In the genomic region with DNA sequence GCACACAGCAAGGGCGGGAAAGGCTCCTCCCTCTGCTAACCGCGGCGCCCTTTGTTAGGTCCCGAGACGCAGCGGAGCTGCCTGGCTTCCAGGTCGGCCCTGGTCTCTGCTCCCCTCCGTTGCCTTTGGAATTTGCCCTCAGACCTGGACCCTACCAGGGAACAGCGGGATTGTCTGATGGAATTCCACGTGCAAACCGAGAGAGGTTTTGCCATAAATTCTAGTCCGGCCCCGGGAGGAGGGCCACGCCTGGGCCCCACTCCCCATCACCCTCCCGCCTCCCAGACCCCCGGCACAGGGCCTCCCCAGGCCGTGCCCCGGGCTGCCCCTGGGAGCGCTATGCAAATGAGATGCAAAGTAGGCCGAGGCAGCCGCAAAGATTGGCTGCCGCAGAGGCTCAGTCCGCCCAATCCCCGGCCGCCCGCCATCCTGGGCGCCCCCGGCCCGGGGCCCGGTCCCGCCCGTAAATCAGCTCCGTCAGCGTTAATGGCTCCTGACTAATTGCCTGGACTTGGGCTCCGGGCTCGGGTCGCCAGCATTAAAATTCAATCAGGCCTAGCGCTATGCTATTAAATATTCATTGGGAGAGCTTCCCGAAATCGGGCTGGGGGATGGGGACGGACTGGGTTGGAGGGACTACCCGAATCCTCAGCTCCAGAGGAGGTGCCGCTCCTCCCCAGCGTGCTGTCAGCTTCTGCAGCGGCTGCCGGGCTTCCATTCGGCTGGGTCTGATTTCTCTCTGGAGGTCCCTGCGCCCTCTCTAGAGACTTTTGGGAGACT, we compare ENCODE assay signal across 9 cellular contexts. TPM values are rescaled to one million over a fixed set of nuclear protein-coding genes. Genes with fewer than 3 reads are reported as not detected.
A peak's percentile ranks its signal among the peaks of the same experiment; 100 is the strongest.
DNase-seq lines count a peak whose midpoint lies in the region; ATAC-seq and TF ChIP-seq lines count a peak whose summit lies in the region.
"Had no signal": no experiment of that assay in that cellular context is flagged by ENCODE, and none has a peak within 500 bp of the region (broad histone marks: within the 10 kb centered on the region; RNA-seq: fewer than 3 reads in every experiment).

No MANE protein-coding gene starts in this region.

- peaks cover 16 to 30% of the 10 kb centered on the region in 2 donors for H3K4me1 Mint-ChIP-seq in stimulated activated naive B cell treated with anti-CD40 and anti-IgM and Interleukin-4, amounts not matched to agents 10 μg/mL and 1 μg/mL and 100 μg/mL, for 72 hours

- no peak overlapping the region for H3K27ac ChIP-seq in left lung

- peak overlapping the region in 1 of 2 donors; percentile 62 for H3K4me3 Mint-ChIP-seq in stimulated activated naive B cell treated with anti-CD40 and anti-IgM and Interleukin-4, amounts not matched to agents 10 μg/mL and 1 μg/mL and 100 μg/mL, for 72 hours

- no peak for TF ChIP-seq CTCF in astrocyte of the spinal cord (IDR thresholded peaks at IDR 0.05; ENCODE audit: low read depth, low read length)
- TF ChIP-seq CTCF in left lung (IDR thresholded peaks at IDR 0.05): no peak

- H3K27me3 Mint-ChIP-seq in stimulated activated naive B cell treated with anti-CD40 and anti-IgM and Interleukin-4, amounts not matched to agents 10 μg/mL and 1 μg/mL and 100 μg/mL, for 72 hours: peaks cover 75 to 89% of the 10 kb centered on the region in 2 donors

- H3K36me3 Mint-ChIP-seq in stimulated activated naive B cell treated with anti-CD40 and anti-IgM and Interleukin-4, amounts not matched to agents 10 μg/mL and 1 μg/mL and 100 μg/mL, for 72 hours: no peaks in the 10 kb centered on the region

- ATAC-seq in left lung: peak; percentile 59
- ATAC-seq in stimulated activated naive B cell treated with anti-CD40 and anti-IgM and Interleukin-4, amounts not matched to agents 10 μg/mL and 1 μg/mL and 100 μg/mL, for 72 hours (replicated peaks): peak; percentile 75 to 83

- H3K9me3 Mint-ChIP-seq in stimulated activated naive B cell treated with anti-CD40 and anti-IgM and Interleukin-4, amounts not matched to agents 10 μg/mL and 1 μg/mL and 100 μg/mL, for 72 hours: no peaks in the 10 kb centered on the region

- DNase-seq in activated effector memory CD4-positive, alpha-beta T cell treated with anti-CD3 and anti-CD28 coated beads, Interleukin-2, amount 50 U/mL, for 16 hours: peak; percentile 71
- no peak for DNase-seq in activated effector memory CD4-positive, alpha-beta T cell treated with Interleukin-2 at 50 U/mL for 16 hours
- peak; percentile 18 for DNase-seq in astrocyte of the spinal cord (ENCODE audit: low read depth, low spot score)
- DNase-seq in left lung: peak in 1 of 2 donors; percentile 69
- DNase-seq in stimulated activated naive B cell treated with anti-CD40 and anti-IgM and Interleukin-4, amounts not matched to agents 10 μg/mL and 1 μg/mL and 100 μg/mL, for 72 hours: no peak
- DNase-seq in CD1c-positive myeloid dendritic cell (ENCODE audit: extremely low spot score): no peak
- DNase-seq in activated CD4-positive, alpha-beta T cell treated with anti-CD3 and anti-CD28 coated beads for 1 hour: no peak
- no peak for DNase-seq in COLO829 (ENCODE audit: low spot score)

- peaks cover 18 to 25% of the 10 kb centered on the region in 2 donors for H3K4me1 ChIP-seq in left lung

- H3K4me3 ChIP-seq in astrocyte of the spinal cord (ENCODE audit: low read depth, low read length): peak overlapping the region; percentile 30
- H3K4me3 ChIP-seq in left lung: peak overlapping the region; percentile 12 to 26

- H3K27ac Mint-ChIP-seq in stimulated activated naive B cell treated with anti-CD40 and anti-IgM and Interleukin-4, amounts not matched to agents 10 μg/mL and 1 μg/mL and 100 μg/mL, for 72 hours: no peak overlapping the region

- H3K36me3 ChIP-seq in left lung: no peaks in the 10 kb centered on the region

- intact Hi-C loops in left lung (cut with DNase I): no loop called here

- no peaks in the 10 kb centered on the region for H3K9me3 ChIP-seq in left lung

- in situ Hi-C loops in astrocyte of the spinal cord (cut with HindIII; ENCODE audit: low sequenced_read_pairs): no loop called here

- peaks cover 4 to 76% of the 10 kb centered on the region in 2 donors for H3K27me3 ChIP-seq in left lung

RNA-seq across cellular contexts. Expression of a gene that starts 15.6 kb away (rescaled TPM):
- total RNA-seq in left lung: 1 to 10 TPM in 1 of 2 donors, under 1 TPM in 1; 0.58 to 1.0 TPM

RNA-seq across cellular contexts. Expression of a gene that starts 23.8 kb away (rescaled TPM):
- total RNA-seq in left lung: not detected
- total RNA-seq: T-helper 2 cell treated with Interferon-gamma antibody and Interleukin-4, amounts not matched to agents 100 ng/mL and 5 ng/mL, for 36 hours had no signal

RNA-seq across cellular contexts. Expression of a gene that starts 43.2 kb away (rescaled TPM):
- total RNA-seq in left lung: 100 to 1,000 TPM; 115 to 173 TPM
- total RNA-seq: T-helper 2 cell treated with Interferon-gamma antibody and Interleukin-4, amounts not matched to agents 100 ng/mL and 5 ng/mL, for 36 hours had no signal

Comparison
In these comparisons a context has a peak if more than half of its experiments do, and no peak if none do; other contexts are left out.
1. DNase-seq: peak in activated effector memory CD4-positive, alpha-beta T cell treated with anti-CD3 and anti-CD28 coated beads, Interleukin-2, amount 50 U/mL, for 16 hours (single experiment) and astrocyte of the spinal cord (single experiment); none in activated effector memory CD4-positive, alpha-beta T cell treated with Interleukin-2 at 50 U/mL for 16 hours (single experiment), stimulated activated naive B cell treated with anti-CD40 and anti-IgM and Interleukin-4, amounts not matched to agents 10 μg/mL and 1 μg/mL and 100 μg/mL, for 72 hours (single experiment), CD1c-positive myeloid dendritic cell (single experiment), activated CD4-positive, alpha-beta T cell treated with anti-CD3 and anti-CD28 coated beads for 1 hour (single experiment) and COLO829 (single experiment).